In genomic region chr6:119470893-119471542, GRCh38 we compare ENCODE assay signal across 19 cellular contexts.
DNase-seq lines count a peak whose midpoint lies in the region; ATAC-seq and TF ChIP-seq lines count a peak whose summit lies in the region.
"Had no signal": no experiment of that assay in that cellular context is flagged by ENCODE, and none has a peak within 500 bp of the region (broad histone marks: within the 10 kb centered on the region; RNA-seq: fewer than 3 reads in every experiment).

No MANE protein-coding gene starts in this region.

- ATAC-seq in GM18870 (IDR thresholded peaks at IDR 0.05; ENCODE audit: unreplicated experiment): peak; percentile 57
- ATAC-seq in HG02885 (IDR thresholded peaks at IDR 0.05; ENCODE audit: poor library complexity, unreplicated experiment): peak; percentile 66
- ATAC-seq: pancreas had no signal

- no peaks in the 10 kb centered on the region for H3K4me1 ChIP-seq in CD8-positive, alpha-beta memory T cell (ENCODE audit: insufficient read depth, low read length)
- H3K4me1 ChIP-seq: pancreas, SJSA1 had no signal

- no peak for DNase-seq in CD8-positive, alpha-beta memory T cell
- DNase-seq in RWPE1 (ENCODE audit: low spot score) (no peak), superior temporal gyrus (ENCODE audit: extremely low spot score) (no peak), 8988T (no peak), SKM-1 treated with dmso at 0.1 percent for 144 hours (lab: John Stamatoyannopoulos, UW; ENCODE audit: unreplicated experiment) (no peak)
- DNase-seq: DMS153; effector memory CD4-positive, alpha-beta T cell; left ventricle myocardium inferior; NCI-H1105 treated with DMSO at 0.1 percent for 48 hours; NCI-H226; pancreas; stimulated activated naive CD4-positive, alpha-beta T cell had no signal

- H3K27me3 Mint-ChIP-seq in CD8-positive, alpha-beta memory T cell: no peaks in the 10 kb centered on the region
- H3K27me3 Mint-ChIP-seq in T-helper 1 cell treated with Interleukin-12 subunit alpha and Interleukin-12 subunit beta and Interleukin-4 antibody, amounts not matched to agents 30 μg/mL and 1 μg/mL, for 36 hours (ENCODE audit: low read depth): peaks cover 27% of the 10 kb centered on the region
- H3K27me3 Mint-ChIP-seq: activated naive CD8-positive, alpha-beta T cell; B cell had no signal

- H3K4me3 Mint-ChIP-seq in CD8-positive, alpha-beta memory T cell: peak overlapping the region; percentile 17 to 85 (median 69)
- peak overlapping the region; percentile 34 for H3K4me3 Mint-ChIP-seq in T-helper 1 cell treated with Interleukin-12 subunit alpha and Interleukin-12 subunit beta and Interleukin-4 antibody, amounts not matched to agents 30 μg/mL and 1 μg/mL, for 36 hours
- H3K4me3 Mint-ChIP-seq: activated naive CD8-positive, alpha-beta T cell; B cell had no signal

- H3K27me3 ChIP-seq in CD8-positive, alpha-beta memory T cell (ENCODE audit: insufficient read depth, low read length, poor library complexity, severe bottlenecking): no peaks in the 10 kb centered on the region
- H3K27me3 ChIP-seq: cardiac muscle cell, pancreas, SJSA1 had no signal

- no peaks in the 10 kb centered on the region for H3K9me3 ChIP-seq in CD8-positive, alpha-beta memory T cell (ENCODE audit: low read length)
- H3K9me3 ChIP-seq: pancreas, SJSA1 had no signal

- peaks cover 7 to 43% (median 31%) of the 10 kb centered on the region in 3 donors for H3K4me1 Mint-ChIP-seq in CD8-positive, alpha-beta memory T cell
- peaks cover 26% of the 10 kb centered on the region for H3K4me1 Mint-ChIP-seq in T-helper 1 cell treated with Interleukin-12 subunit alpha and Interleukin-12 subunit beta and Interleukin-4 antibody, amounts not matched to agents 30 μg/mL and 1 μg/mL, for 36 hours (ENCODE audit: low read depth)

- H3K36me3 ChIP-seq in CD8-positive, alpha-beta memory T cell (ENCODE audit: insufficient read depth, low read length): no peaks in the 10 kb centered on the region
- H3K36me3 ChIP-seq: cardiac muscle cell, left ventricle myocardium inferior, pancreas, SJSA1 had no signal

- peaks cover 0 to 5% (median 0%) of the 10 kb centered on the region in 5 donors for H3K9me3 Mint-ChIP-seq in CD8-positive, alpha-beta memory T cell
- H3K9me3 Mint-ChIP-seq in T-helper 1 cell treated with Interleukin-12 subunit alpha and Interleukin-12 subunit beta and Interleukin-4 antibody, amounts not matched to agents 30 μg/mL and 1 μg/mL, for 36 hours: peaks cover 4% of the 10 kb centered on the region

- CTCF ChIA-PET in CD8-positive, alpha-beta memory T cell (lab: Charles Lee): no interaction called here
- CTCF ChIA-PET in RWPE1 (lab: Yijun Ruan, JAX): interaction anchor here (0.7 kb wide), 1 partner anchor 93 kb away, joined by 4 read pairs; no protein-coding TSS in a partner anchor

- no peak for TF ChIP-seq CTCF in RWPE1 (conservative IDR thresholded peaks at IDR 0.05; ENCODE audit: low read depth)

- H3K27ac ChIP-seq in CD8-positive, alpha-beta memory T cell (ENCODE audit: low read depth, low read length): no peak overlapping the region
- no peak overlapping the region for H3K27ac ChIP-seq in RWPE1
- H3K27ac ChIP-seq: cardiac muscle cell, left ventricle myocardium inferior, pancreas, SJSA1 had no signal

- POLR2A ChIA-PET in CD8-positive, alpha-beta memory T cell (lab: Charles Lee): no interaction called here
- POLR2A ChIA-PET in RWPE1 (lab: Yijun Ruan, JAX; ENCODE audit: low non-redundant PET): no interaction called here

- no peak overlapping the region for H3K4me3 ChIP-seq in CD8-positive, alpha-beta memory T cell (ENCODE audit: low read length)
- H3K4me3 ChIP-seq: cardiac muscle cell, left ventricle myocardium inferior, pancreas, SJSA1 had no signal

- peak overlapping the region in 4 of 8 donors; percentile 20 to 72 (median 38) for H3K27ac Mint-ChIP-seq in CD8-positive, alpha-beta memory T cell
- H3K27ac Mint-ChIP-seq in T-helper 1 cell treated with Interleukin-12 subunit alpha and Interleukin-12 subunit beta and Interleukin-4 antibody, amounts not matched to agents 30 μg/mL and 1 μg/mL, for 36 hours: peak overlapping the region; percentile 39
- H3K27ac Mint-ChIP-seq: activated naive CD8-positive, alpha-beta T cell; B cell had no signal

- H3K36me3 Mint-ChIP-seq in CD8-positive, alpha-beta memory T cell: peaks cover 0 to 9% (median 3%) of the 10 kb centered on the region in 3 donors
- H3K36me3 Mint-ChIP-seq in T-helper 1 cell treated with Interleukin-12 subunit alpha and Interleukin-12 subunit beta and Interleukin-4 antibody, amounts not matched to agents 30 μg/mL and 1 μg/mL, for 36 hours (ENCODE audit: low read depth): peaks cover 10% of the 10 kb centered on the region
- H3K36me3 Mint-ChIP-seq: activated naive CD8-positive, alpha-beta T cell had no signal
